6 cellular contexts compared by ENCODE assay signal in the genomic region with DNA sequence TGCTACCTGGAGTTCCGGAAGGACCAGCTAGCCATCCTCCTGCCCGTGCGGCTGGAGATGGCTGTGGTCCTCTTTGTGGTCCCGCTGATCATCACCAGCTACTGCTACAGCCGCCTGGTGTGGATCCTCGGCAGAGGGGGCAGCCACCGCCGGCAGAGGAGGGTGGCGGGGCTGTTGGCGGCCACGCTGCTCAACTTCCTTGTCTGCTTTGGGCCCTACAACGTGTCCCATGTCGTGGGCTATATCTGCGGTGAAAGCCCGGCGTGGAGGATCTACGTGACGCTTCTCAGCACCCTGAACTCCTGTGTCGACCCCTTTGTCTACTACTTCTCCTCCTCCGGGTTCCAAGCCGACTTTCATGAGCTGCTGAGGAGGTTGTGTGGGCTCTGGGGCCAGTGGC. TPM values are rescaled to one million over a fixed set of nuclear protein-coding genes. Genes with fewer than 3 reads are reported as not detected.
"Had no signal": no experiment of that assay in that cellular context is flagged by ENCODE, and none has a peak within 500 bp of the region (broad histone marks: within the 10 kb centered on the region; RNA-seq: fewer than 3 reads in every experiment).

No MANE protein-coding gene starts in this region.

RNA-seq across cellular contexts. Expression of gene FFAR3, which starts 1.1 kb away (rescaled TPM):
- total RNA-seq: HepG2, IMR-90, M059J, SK-MEL-5 had no signal
- polyA plus RNA-seq: HepG2, IMR-90, SK-N-SH had no signal

RNA-seq across cellular contexts. Expression of gene GPR42, which starts 11.5 kb away (rescaled TPM):
- total RNA-seq: HepG2, HT1080, IMR-90, M059J, SK-MEL-5 had no signal
- polyA plus RNA-seq: HepG2, IMR-90, SK-N-SH had no signal

RNA-seq across cellular contexts. Expression of gene FFAR1, which starts 11.7 kb away (rescaled TPM):
- total RNA-seq: HepG2, IMR-90, M059J, SK-MEL-5 had no signal
- polyA plus RNA-seq: HepG2, IMR-90, SK-N-SH had no signal
